In the genomic region with DNA sequence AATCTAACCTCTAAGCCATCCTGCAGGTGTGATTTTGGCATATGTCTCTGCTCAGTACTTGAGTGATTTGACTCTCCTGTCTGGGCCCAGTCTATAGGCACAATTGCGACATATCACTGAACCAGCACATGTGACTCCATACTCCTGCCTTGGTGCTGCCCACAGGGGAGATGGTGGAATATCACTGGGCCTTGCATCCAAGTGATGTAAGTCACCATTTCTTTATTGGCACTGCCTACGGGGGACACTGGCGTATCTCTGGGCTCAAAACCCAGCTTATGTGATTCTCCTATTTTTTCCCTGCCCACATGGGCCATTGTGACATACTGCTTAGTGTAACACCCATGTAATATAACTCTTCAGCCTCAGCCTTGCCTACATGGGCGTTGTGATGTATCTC, we compare ENCODE assay signal across 6 cellular contexts. TPM values are rescaled to one million over a fixed set of nuclear protein-coding genes. Genes with fewer than 3 reads are reported as not detected.
"Had no signal": no experiment of that assay in that cellular context is flagged by ENCODE, and none has a peak within 500 bp of the region (broad histone marks: within the 10 kb centered on the region; RNA-seq: fewer than 3 reads in every experiment).

No MANE protein-coding gene starts in this region.

- H3K4me3 ChIP-seq: GM23338 had no signal

- DNase-seq: H9, HCEC 1CT, IMR-90 had no signal

- H3K27ac ChIP-seq: HL-60 had no signal

- H2AFZ ChIP-seq: GM23338 had no signal

- H3K4me2 ChIP-seq: GM23338 had no signal

RNA-seq across cellular contexts. Expression of a gene that starts 48.1 kb away (rescaled TPM):
- polyA plus RNA-seq: H1 had no signal
